Comparison of ENCODE assay signal across 1 cellular context in the genomic region with DNA sequence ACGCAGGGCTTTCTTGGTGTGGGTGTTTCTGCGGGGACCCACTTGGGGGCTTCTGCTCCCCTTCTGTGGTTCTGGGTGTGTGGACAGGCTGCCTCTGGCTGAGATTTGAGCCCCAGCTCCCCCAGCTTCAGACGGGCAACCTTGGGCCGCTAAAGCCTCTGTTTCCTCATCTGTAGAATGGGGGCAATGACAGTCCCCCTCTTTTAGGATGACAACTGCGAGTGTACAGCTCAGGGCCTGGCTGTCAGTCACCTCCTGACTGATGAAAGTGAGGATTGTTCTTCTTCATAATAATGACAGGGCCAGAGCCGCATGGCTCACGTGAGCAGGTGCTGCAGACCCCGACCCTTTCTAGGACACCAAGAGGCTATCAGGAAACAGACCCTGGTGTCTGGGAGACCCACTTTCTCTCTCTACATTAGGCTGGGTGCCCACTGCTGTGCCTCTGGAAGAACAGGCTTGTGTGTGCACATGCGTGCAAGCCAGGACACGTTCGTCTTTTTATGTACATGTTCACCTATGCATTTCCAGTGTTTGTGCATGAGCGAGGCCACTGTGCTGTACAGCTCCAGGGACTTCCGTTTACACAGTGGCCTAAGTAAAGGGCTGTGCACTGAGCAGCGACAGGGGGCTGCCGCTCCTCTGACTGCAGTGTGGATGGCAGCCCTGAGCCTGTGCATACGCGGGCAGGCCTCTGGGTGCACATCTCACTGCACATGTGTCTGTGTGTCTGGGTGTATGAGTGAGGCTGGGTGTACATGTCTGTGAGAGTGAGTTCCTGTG.
TF ChIP-seq lines count a peak whose summit lies in the region.

No MANE protein-coding gene starts in this region.

TF ChIP-seq in K562, 482 proteins besides CTCF, POLR2A, EP300 and RAD21 (continued from another document):
- TF ChIP-seq, protein P1, sequence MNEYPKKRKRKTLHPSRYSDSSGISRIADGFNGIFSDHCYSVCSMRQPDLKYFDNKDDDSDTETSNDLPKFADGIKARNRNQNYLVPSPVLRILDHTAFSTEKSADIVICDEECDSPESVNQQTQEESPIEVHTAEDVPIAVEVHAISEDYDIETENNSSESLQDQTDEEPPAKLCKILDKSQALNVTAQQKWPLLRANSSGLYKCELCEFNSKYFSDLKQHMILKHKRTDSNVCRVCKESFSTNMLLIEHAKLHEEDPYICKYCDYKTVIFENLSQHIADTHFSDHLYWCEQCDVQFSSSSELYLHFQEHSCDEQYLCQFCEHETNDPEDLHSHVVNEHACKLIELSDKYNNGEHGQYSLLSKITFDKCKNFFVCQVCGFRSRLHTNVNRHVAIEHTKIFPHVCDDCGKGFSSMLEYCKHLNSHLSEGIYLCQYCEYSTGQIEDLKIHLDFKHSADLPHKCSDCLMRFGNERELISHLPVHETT (CRISPR knock-in tag; conservative IDR thresholded peaks at IDR 0.05 in 1 of 2, IDR thresholded peaks at IDR 0.05 in 1 of 2): no peak
- TF ChIP-seq POLR3G (IDR thresholded peaks at IDR 0.05; ENCODE audit: extremely low read depth, insufficient read length, insufficient replicate concordance): no peak
- TF ChIP-seq ZNF23 (CRISPR knock-in tag; IDR thresholded peaks at IDR 0.05): no peak
